In the genomic region with DNA sequence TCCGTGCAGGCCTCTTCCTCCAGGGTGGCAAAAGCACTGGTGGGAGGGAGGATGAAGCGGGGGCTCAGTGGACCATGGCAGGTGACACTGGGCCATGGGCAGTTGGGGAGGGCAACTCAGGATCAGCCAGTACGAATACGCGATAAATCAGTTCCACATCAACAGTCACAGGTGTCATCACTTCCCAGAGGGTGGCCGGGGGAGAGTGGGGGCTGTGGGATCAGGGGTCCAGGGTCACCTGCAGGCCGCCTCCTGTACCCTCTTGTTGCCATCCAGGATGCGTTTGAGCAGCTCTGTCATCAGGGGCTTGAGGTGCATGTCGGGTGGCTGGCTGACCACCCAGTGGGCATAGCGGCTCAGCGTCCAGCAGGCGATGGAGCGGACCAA, we compare ENCODE assay signal across 2 cellular contexts.
TF ChIP-seq lines count a peak whose summit lies in the region.

No MANE protein-coding gene starts in this region.

TF ChIP-seq in IMR-90, 13 proteins besides CTCF, POLR2A, EP300 and RAD21:
- TF ChIP-seq FOS (IDR thresholded peaks at IDR 0.05; ENCODE audit: low read depth, low read length) (no peak), CHD1 (IDR thresholded peaks at IDR 0.05; ENCODE audit: low read depth, low read length) (no peak), MXI1 (IDR thresholded peaks at IDR 0.05; ENCODE audit: borderline replicate concordance, low read depth, low read length) (no peak), BHLHE40 (IDR thresholded peaks at IDR 0.05; ENCODE audit: low read depth, low read length) (no peak), SMC3 (IDR thresholded peaks at IDR 0.05; ENCODE audit: low read depth, low read length) (no peak), RCOR1 (IDR thresholded peaks at IDR 0.05; ENCODE audit: insufficient replicate concordance, low read length) (no peak), USF2 (IDR thresholded peaks at IDR 0.05; ENCODE audit: low read depth, low read length) (no peak), MAFK (IDR thresholded peaks at IDR 0.05; ENCODE audit: low read depth, low read length) (no peak), NFE2L2 (IDR thresholded peaks at IDR 0.05; ENCODE audit: low read depth, low read length) (no peak), CEBPB (IDR thresholded peaks at IDR 0.05; ENCODE audit: low read depth, low read length) (no peak), MAZ (IDR thresholded peaks at IDR 0.05; ENCODE audit: borderline replicate concordance, low read depth, low read length) (no peak), RFX5 (IDR thresholded peaks at IDR 0.05; ENCODE audit: low read depth, low read length) (no peak)
- TF ChIP-seq, protein P1, sequence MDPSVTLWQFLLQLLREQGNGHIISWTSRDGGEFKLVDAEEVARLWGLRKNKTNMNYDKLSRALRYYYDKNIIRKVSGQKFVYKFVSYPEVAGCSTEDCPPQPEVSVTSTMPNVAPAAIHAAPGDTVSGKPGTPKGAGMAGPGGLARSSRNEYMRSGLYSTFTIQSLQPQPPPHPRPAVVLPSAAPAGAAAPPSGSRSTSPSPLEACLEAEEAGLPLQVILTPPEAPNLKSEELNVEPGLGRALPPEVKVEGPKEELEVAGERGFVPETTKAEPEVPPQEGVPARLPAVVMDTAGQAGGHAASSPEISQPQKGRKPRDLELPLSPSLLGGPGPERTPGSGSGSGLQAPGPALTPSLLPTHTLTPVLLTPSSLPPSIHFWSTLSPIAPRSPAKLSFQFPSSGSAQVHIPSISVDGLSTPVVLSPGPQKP (IDR thresholded peaks at IDR 0.05; ENCODE audit: borderline replicate concordance, low read depth, low read length) = no peak

TF ChIP-seq in K562, 482 proteins besides CTCF, POLR2A, EP300 and RAD21:
- TF ChIP-seq ETS2 (tag; IDR thresholded peaks at IDR 0.05; ENCODE audit: borderline replicate concordance, poor library complexity, severe bottlenecking) = no peak
- TF ChIP-seq CBFA2T2 (conservative IDR thresholded peaks at IDR 0.05) = no peak
- no peak for TF ChIP-seq TAL1 (IDR thresholded peaks at IDR 0.05)
- TF ChIP-seq BRF1 (IDR thresholded peaks at IDR 0.05; ENCODE audit: borderline replicate concordance, extremely low read depth, insufficient read length) = no peak
- TF ChIP-seq POLR2G (IDR thresholded peaks at IDR 0.05; ENCODE audit: low read depth, low read length) = peak; percentile 28; the same call in 1 of the 2 replicates
- no peak for TF ChIP-seq ZSCAN32 (CRISPR knock-in tag; IDR thresholded peaks at IDR 0.05)
- TF ChIP-seq ZNF3 (CRISPR knock-in tag; IDR thresholded peaks at IDR 0.05) = no peak
- no peak for TF ChIP-seq PCBP2 (IDR thresholded peaks at IDR 0.05; ENCODE audit: low read depth, low read length, poor library complexity, severe bottlenecking)
TF ChIP-seq in K562: peak in this region for 1.
